Comparison of ENCODE assay signal across 1 cellular context in genomic region chr2:74003494-74004211, GRCh38.
TF ChIP-seq lines count a peak whose summit lies in the region.

No MANE protein-coding gene starts in this region.

TF ChIP-seq in HepG2, 621 proteins besides CTCF, POLR2A, EP300 and RAD21 (continued from another document):
- TF ChIP-seq, protein P1, sequence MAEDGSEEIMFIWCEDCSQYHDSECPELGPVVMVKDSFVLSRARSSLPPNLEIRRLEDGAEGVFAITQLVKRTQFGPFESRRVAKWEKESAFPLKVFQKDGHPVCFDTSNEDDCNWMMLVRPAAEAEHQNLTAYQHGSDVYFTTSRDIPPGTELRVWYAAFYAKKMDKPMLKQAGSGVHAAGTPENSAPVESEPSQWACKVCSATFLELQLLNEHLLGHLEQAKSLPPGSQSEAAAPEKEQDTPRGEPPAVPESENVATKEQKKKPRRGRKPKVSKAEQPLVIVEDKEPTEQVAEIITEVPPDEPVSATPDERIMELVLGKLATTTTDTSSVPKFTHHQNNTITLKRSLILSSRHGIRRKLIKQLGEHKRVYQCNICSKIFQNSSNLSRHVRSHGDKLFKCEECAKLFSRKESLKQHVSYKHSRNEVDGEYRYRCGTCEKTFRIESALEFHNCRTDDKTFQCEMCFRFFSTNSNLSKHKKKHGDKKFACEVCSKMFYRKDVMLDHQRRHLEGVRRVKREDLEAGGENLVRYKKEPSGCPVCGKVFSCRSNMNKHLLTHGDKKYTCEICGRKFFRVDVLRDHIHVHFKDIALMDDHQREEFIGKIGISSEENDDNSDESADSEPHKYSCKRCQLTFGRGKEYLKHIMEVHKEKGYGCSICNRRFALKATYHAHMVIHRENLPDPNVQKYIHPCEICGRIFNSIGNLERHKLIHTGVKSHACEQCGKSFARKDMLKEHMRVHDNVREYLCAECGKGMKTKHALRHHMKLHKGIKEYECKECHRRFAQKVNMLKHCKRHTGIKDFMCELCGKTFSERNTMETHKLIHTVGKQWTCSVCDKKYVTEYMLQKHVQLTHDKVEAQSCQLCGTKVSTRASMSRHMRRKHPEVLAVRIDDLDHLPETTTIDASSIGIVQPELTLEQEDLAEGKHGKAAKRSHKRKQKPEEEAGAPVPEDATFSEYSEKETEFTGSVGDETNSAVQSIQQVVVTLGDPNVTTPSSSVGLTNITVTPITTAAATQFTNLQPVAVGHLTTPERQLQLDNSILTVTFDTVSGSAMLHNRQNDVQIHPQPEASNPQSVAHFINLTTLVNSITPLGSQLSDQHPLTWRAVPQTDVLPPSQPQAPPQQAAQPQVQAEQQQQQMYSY (CRISPR knock-in tag; IDR thresholded peaks at IDR 0.05): no peak
- TF ChIP-seq NCOR1 (IDR thresholded peaks at IDR 0.05; ENCODE audit: borderline replicate concordance, low read length): no peak
- TF ChIP-seq MNT (IDR thresholded peaks at IDR 0.05): no peak
